Comparison of ENCODE assay signal across 20 cellular contexts in genomic region chr5:59464969-59465368, GRCh38.
"Had no signal": no experiment of that assay in that cellular context is flagged by ENCODE, and none has a peak within 500 bp of the region (broad histone marks: within the 10 kb centered on the region; RNA-seq: fewer than 3 reads in every experiment).

No MANE protein-coding gene starts in this region.

- FAIRE-seq: HepG2, RCC 7860 had no signal

- H3K27ac ChIP-seq: SJSA1, SK-N-MC had no signal

- H3K4me1 ChIP-seq: SJSA1 had no signal

- H3K36me3 ChIP-seq: MG63, SJSA1 had no signal

- H3K4me3 ChIP-seq: MG63, SJSA1, SK-N-MC had no signal

- DNase-seq: IMR-90, Karpas-422, KG1, MG63, NCI-H1092, NCI-H1105 treated with DMSO at 0.1 percent for 48 hours, NCI-H1417 treated with DMSO at 0.1 percent for 48 hours, NCI-H146, NCI-H187, NCI-H2081, NCI-H2107, NCI-H2227 treated with DMSO at 0.1 percent for 48 hours, NCI-H526, Right ventricle myocardium superior, RPMI8226, SIG-M5 had no signal

- H3K27me3 ChIP-seq: MG63, SJSA1 had no signal

- H3K9me3 ChIP-seq: MG63, SJSA1 had no signal

- ATAC-seq: HepG2 had no signal
